Comparison of ENCODE assay signal across 21 cellular contexts in genomic region chr6:136108591-136108990, GRCh38.
A peak's percentile ranks its signal among the peaks of the same experiment; 100 is the strongest.
DNase-seq lines count a peak whose midpoint lies in the region; ATAC-seq and TF ChIP-seq lines count a peak whose summit lies in the region.
"Had no signal": no experiment of that assay in that cellular context is flagged by ENCODE, and none has a peak within 500 bp of the region (broad histone marks: within the 10 kb centered on the region; RNA-seq: fewer than 3 reads in every experiment).

No MANE protein-coding gene starts in this region.

- ATAC-seq in Right ventricle myocardium superior (ENCODE audit: poor library complexity) (no peak), esophagus mucosa (peak; percentile 28), GM21786 (IDR thresholded peaks at IDR 0.05; ENCODE audit: unreplicated experiment) (no peak)

- H3K4me1 ChIP-seq in left ventricle myocardium inferior = peaks cover 94% of the 10 kb centered on the region
- H3K4me1 ChIP-seq: HAP-1 had no signal

- peaks cover 9% of the 10 kb centered on the region for H3K36me3 ChIP-seq in left ventricle myocardium inferior
- H3K36me3 ChIP-seq: HAP-1, Peyer's patch had no signal

- no peaks in the 10 kb centered on the region for H3K36me3 Mint-ChIP-seq in nephron progenitor cell (ENCODE audit: low read depth)

- peak overlapping the region; percentile 21 for H3K4me3 Mint-ChIP-seq in nephron progenitor cell
- H3K4me3 Mint-ChIP-seq: B cell had no signal

- TF ChIP-seq CTCF in left ventricle myocardium inferior (IDR thresholded peaks at IDR 0.05; ENCODE audit: borderline replicate concordance) = no peak
- TF ChIP-seq CTCF in nephron progenitor cell (IDR thresholded peaks at IDR 0.05) = no peak

- intact Hi-C loops in left ventricle myocardium inferior (cut with micrococcal nuclease) (loop anchor here (10.0 kb wide), 1 partner anchor 74 kb away; no protein-coding TSS in a partner anchor), Right ventricle myocardium superior (cut with DNase I) (loop anchor here (10.0 kb wide), 1 partner anchor 46 kb away; no protein-coding TSS in a partner anchor)

- peak overlapping the region; percentile 91 for H3K27ac ChIP-seq in left ventricle myocardium inferior (replicated peaks)
- H3K27ac ChIP-seq: HL-60, Peyer's patch had no signal

- no peaks in the 10 kb centered on the region for H3K27me3 ChIP-seq in left ventricle myocardium inferior (ENCODE audit: low read depth)
- H3K27me3 ChIP-seq: Peyer's patch had no signal

- H3K9me3 ChIP-seq in left ventricle myocardium inferior (replicated peaks) = no peaks in the 10 kb centered on the region
- H3K9me3 ChIP-seq: HAP-1, Peyer's patch had no signal

- H3K9me3 Mint-ChIP-seq in nephron progenitor cell = peaks cover 4% of the 10 kb centered on the region

- peaks cover 90% of the 10 kb centered on the region for H3K4me1 Mint-ChIP-seq in nephron progenitor cell
- H3K4me1 Mint-ChIP-seq: B cell had no signal

- DNase-seq in left ventricle myocardium inferior (no peak), Right ventricle myocardium superior (no peak), nephron progenitor cell (no peak), HuH-7 (ENCODE audit: low spot score) (no peak), NCI-H1436 treated with DMSO at 0.1 percent for 48 hours (lab: John Stamatoyannopoulos, UW) (no peak), DMS153 treated with DMSO at 0.1 percent for 48 hours (lab: John Stamatoyannopoulos, UW; ENCODE audit: unreplicated experiment) (no peak)
- DNase-seq: COR-L47; DMS 273 treated with DMSO at 0.1 percent for 48 hours; IMR-90; NCI-H1092; NCI-H146; NCI-H2029 treated with DMSO at 0.1 percent for 48 hours; NCI-H2171 treated with DMSO at 0.1 percent for 48 hours; NK-92 treated with Interleukin-12 subunit alpha and Interleukin-12 subunit beta, amount 100 ng/mL, for 24 hours; Peyer's patch; SHP77 had no signal

- H3K4me3 ChIP-seq in left ventricle myocardium inferior = no peak overlapping the region
- H3K4me3 ChIP-seq: HAP-1, Peyer's patch had no signal

- peaks cover 11% of the 10 kb centered on the region for H3K27me3 Mint-ChIP-seq in nephron progenitor cell (ENCODE audit: low read depth, poor library complexity)

- H3K27ac Mint-ChIP-seq in nephron progenitor cell = peak overlapping the region; percentile 91
- H3K27ac Mint-ChIP-seq: B cell had no signal
